ENCODE assay signal across 8 cellular contexts in genomic region chr1:145995148-145995851, GRCh38. TPM values are rescaled to one million over a fixed set of nuclear protein-coding genes. Genes with fewer than 3 reads are reported as not detected.
A peak's percentile ranks its signal among the peaks of the same experiment; 100 is the strongest.
DNase-seq lines count a peak whose midpoint lies in the region; ATAC-seq and TF ChIP-seq lines count a peak whose summit lies in the region.

No MANE protein-coding gene starts in this region.

- no peaks in the 10 kb centered on the region for H3K27me3 ChIP-seq in ACC112 (ENCODE audit: insufficient read depth, low read length)
- no peaks in the 10 kb centered on the region for H3K27me3 ChIP-seq in KMS-11 (ENCODE audit: insufficient read depth, low read depth)

- H4K20me1 ChIP-seq in KMS-11 (ENCODE audit: insufficient read depth) = no peaks in the 10 kb centered on the region

- H3K4me1 ChIP-seq in ACC112 (ENCODE audit: control insufficient read depth, insufficient read depth, low read length, unreplicated experiment) = peaks cover 37% of the 10 kb centered on the region
- H3K4me1 ChIP-seq in KMS-11 (ENCODE audit: low read depth, poor library complexity, severe bottlenecking) = peaks cover 43% of the 10 kb centered on the region

- peaks cover 37% of the 10 kb centered on the region for H3K79me2 ChIP-seq in ACC112 (ENCODE audit: control insufficient read depth, insufficient read depth, low read length, unreplicated experiment)
- no peaks in the 10 kb centered on the region for H3K79me2 ChIP-seq in KMS-11 (ENCODE audit: insufficient read depth, low read depth)

- peaks cover 0 to 13% (median 0%) of the 10 kb centered on the region in 5 experiments for H3K9me3 Mint-ChIP-seq in brain

- H3K27me3 Mint-ChIP-seq in brain = peaks cover 40% of the 10 kb centered on the region

- DNase-seq in midbrain (lab: John Stamatoyannopoulos, UW) (peak; percentile 44), NCI-H2171 treated with DMSO at 0.1 percent for 48 hours (lab: John Stamatoyannopoulos, UW) (no peak)
- no peak for DNase-seq in stimulated activated CD4-positive, alpha-beta T cell treated with anti-CD3 and anti-CD28 coated beads, Interleukin-1b, Interleukin-23, amount 100 ng/mL, for 48 hours

- H3K27ac Mint-ChIP-seq in brain = peak overlapping the region; percentile 98 to 100 (median 99)

- H3K27ac ChIP-seq in ACC112 (ENCODE audit: low read depth, low read length) = peak overlapping the region; percentile 48; the same call in 1 of the 2 replicates
- H3K27ac ChIP-seq in KMS-11 = no peak overlapping the region

- H3K4me2 ChIP-seq in KMS-11 = peak overlapping the region; percentile 78

- H3K36me3 ChIP-seq in ACC112 (ENCODE audit: insufficient read depth, low read length) (peaks cover 34% of the 10 kb centered on the region), KMS-11 (ENCODE audit: insufficient read depth) (no peaks in the 10 kb centered on the region)

- H2AFZ ChIP-seq in ACC112 (ENCODE audit: low read length, unreplicated experiment) (no peak overlapping the region), KMS-11 (ENCODE audit: low read depth) (peak overlapping the region; percentile 86; the same call in 1 of the 2 replicates)

- no peak overlapping the region for H3K9ac ChIP-seq in KMS-11

- H3K4me3 Mint-ChIP-seq in brain = peak overlapping the region; percentile 89 to 99 (median 98)

- ATAC-seq in HG02759 (IDR thresholded peaks at IDR 0.05; ENCODE audit: unreplicated experiment) (no peak), GM21447 (IDR thresholded peaks at IDR 0.05; ENCODE audit: unreplicated experiment) (no peak)

- H3K36me3 Mint-ChIP-seq in brain = peaks cover 62% of the 10 kb centered on the region

- no peak for TF ChIP-seq CTCF in KMS-11 (conservative IDR thresholded peaks at IDR 0.05; ENCODE audit: low read depth, low read length)
- TF ChIP-seq CTCF in brain (conservative IDR thresholded peaks at IDR 0.05) = no peak

- H3K4me3 ChIP-seq in ACC112 (ENCODE audit: low read depth, low read length) = peak overlapping the region; percentile 85
- H3K4me3 ChIP-seq in KMS-11 (IDR thresholded peaks at IDR 0.05; ENCODE audit: insufficient read depth, low read depth, low read length) = peak overlapping the region; percentile 99

- H3K4me1 Mint-ChIP-seq in brain = peaks cover 69% of the 10 kb centered on the region

RNA-seq across cellular contexts. Expression of gene TXNIP, which starts 1.1 kb away (rescaled TPM):
- polyA plus RNA-seq in brain (ENCODE audit: insufficient read depth, low read depth, low replicate concordance) = 115 TPM

RNA-seq across cellular contexts. Expression of gene HJV, which starts 26.2 kb away (rescaled TPM):
- polyA plus RNA-seq in brain (ENCODE audit: insufficient read depth, low read depth, low replicate concordance) = not detected

RNA-seq across cellular contexts. Expression of gene POLR3GL, which starts 30.8 kb away (rescaled TPM):
- polyA plus RNA-seq in brain (ENCODE audit: insufficient read depth, low read depth, low replicate concordance) = 47.1 TPM

RNA-seq across cellular contexts. Expression of gene ANKRD34A, which starts 30.9 kb away (rescaled TPM):
- polyA plus RNA-seq in brain (ENCODE audit: insufficient read depth, low read depth, low replicate concordance) = 7.3 TPM

RNA-seq across cellular contexts. Expression of gene LIX1L, which starts 37.5 kb away (rescaled TPM):
- polyA plus RNA-seq in brain (ENCODE audit: insufficient read depth, low read depth, low replicate concordance) = 23.2 TPM
